In genomic region chr1:232952514-232953175, GRCh38 we compare ENCODE assay signal across 8 cellular contexts. TPM values are rescaled to one million over a fixed set of nuclear protein-coding genes. Genes with fewer than 3 reads are reported as not detected.
DNase-seq lines count a peak whose midpoint lies in the region; ATAC-seq and TF ChIP-seq lines count a peak whose summit lies in the region.

No MANE protein-coding gene starts in this region.

- peaks cover 16% of the 10 kb centered on the region for H3K36me3 Mint-ChIP-seq in Caco-2 (ENCODE audit: insufficient read depth, unreplicated experiment)
- peaks cover 15% of the 10 kb centered on the region for H3K36me3 Mint-ChIP-seq in activated CD8-positive, alpha-beta T cell treated with anti-CD3 and anti-CD28 coated beads for 36 hours (ENCODE audit: low read depth)

- H3K4me1 Mint-ChIP-seq in Caco-2 (ENCODE audit: low read depth, unreplicated experiment), result peaks cover 20% of the 10 kb centered on the region
- H3K4me1 Mint-ChIP-seq in activated CD8-positive, alpha-beta T cell treated with anti-CD3 and anti-CD28 coated beads for 36 hours (ENCODE audit: low read depth), result peaks cover 33% of the 10 kb centered on the region

- no peaks in the 10 kb centered on the region; the same call in 1 of the 2 replicates for H3K9me3 ChIP-seq in Caco-2
- no peaks in the 10 kb centered on the region for H3K9me3 ChIP-seq in effector memory CD4-positive, alpha-beta T cell (ENCODE audit: control insufficient read depth, low read length)

- no peak overlapping the region for H3K4me3 ChIP-seq in Caco-2 (ENCODE audit: low read depth, low read length)
- H3K4me3 ChIP-seq in effector memory CD4-positive, alpha-beta T cell (ENCODE audit: insufficient read depth, low read depth, low read length, poor library complexity, severe bottlenecking), result no peak overlapping the region

- no TSS peak for BruUV-seq in Caco-2 (replicated peaks; lab: Mats Ljungman, UMichigan)

- ATAC-seq in GM18907 (IDR thresholded peaks at IDR 0.05; ENCODE audit: unreplicated experiment) (peak; percentile 60), HG03095 (IDR thresholded peaks at IDR 0.05; ENCODE audit: unreplicated experiment) (peak; percentile 52)
- no peak for ATAC-seq in activated CD8-positive, alpha-beta T cell treated with anti-CD3 and anti-CD28 coated beads for 36 hours

- H3K27ac ChIP-seq in effector memory CD4-positive, alpha-beta T cell (ENCODE audit: insufficient read depth, low read length, poor library complexity, severe bottlenecking), result no peak overlapping the region

- H3K36me3 ChIP-seq in Caco-2 (ENCODE audit: control insufficient read depth, insufficient read depth, low read length), result no peaks in the 10 kb centered on the region
- H3K36me3 ChIP-seq in effector memory CD4-positive, alpha-beta T cell (ENCODE audit: control insufficient read depth, insufficient read depth, low read length), result peaks cover 16% of the 10 kb centered on the region

- H3K27ac Mint-ChIP-seq in Caco-2 (ENCODE audit: unreplicated experiment), result no peak overlapping the region
- no peak overlapping the region for H3K27ac Mint-ChIP-seq in activated CD8-positive, alpha-beta T cell treated with anti-CD3 and anti-CD28 coated beads for 36 hours

- H3K4me3 Mint-ChIP-seq in Caco-2 (ENCODE audit: unreplicated experiment), result peak overlapping the region; percentile 95
- H3K4me3 Mint-ChIP-seq in activated CD8-positive, alpha-beta T cell treated with anti-CD3 and anti-CD28 coated beads for 36 hours, result no peak overlapping the region

- TF ChIP-seq CTCF in Caco-2 (IDR thresholded peaks at IDR 0.05; ENCODE audit: insufficient read depth in 1 of 2, low read depth in 1 of 2, low read length in 1 of 2, severe bottlenecking in 1 of 2, unreplicated experiment in 1 of 2), result peak; percentile 77 to 78
- peak; percentile 76 for TF ChIP-seq CTCF in activated CD8-positive, alpha-beta T cell treated with anti-CD3 and anti-CD28 coated beads for 36 hours (IDR thresholded peaks at IDR 0.05)

- POLR2A ChIA-PET in Caco-2 (lab: Charles Lee), result interaction anchor here (0.5 kb wide), 1 partner anchor 139 kb away, joined by 3 read pairs; no protein-coding TSS in a partner anchor
- POLR2A ChIA-PET in activated CD8-positive, alpha-beta T cell treated with anti-CD3 and anti-CD28 coated beads for 36 hours (lab: Charles Lee), result interaction anchor here (0.6 kb wide), 1 partner anchor 171 kb away, joined by 3 read pairs; no protein-coding TSS in a partner anchor

- CTCF ChIA-PET in Caco-2 (lab: Charles Lee), result interaction anchor here (1.4 kb wide), 1 partner anchor 160 kb away, joined by 3 read pairs; no protein-coding TSS in a partner anchor
- CTCF ChIA-PET in activated CD8-positive, alpha-beta T cell treated with anti-CD3 and anti-CD28 coated beads for 36 hours (lab: Charles Lee), result interaction anchor here (0.7 to 3.1 kb wide), 9 partner anchors 9 to 1356 kb away, joined by 3 to 17 read pairs (median 3); no protein-coding TSS in a partner anchor

- no peaks in the 10 kb centered on the region for H3K27me3 Mint-ChIP-seq in Caco-2 (ENCODE audit: insufficient read depth, unreplicated experiment)
- H3K27me3 Mint-ChIP-seq in activated CD8-positive, alpha-beta T cell treated with anti-CD3 and anti-CD28 coated beads for 36 hours, result no peaks in the 10 kb centered on the region

- H3K4me1 ChIP-seq in Caco-2, result peaks cover 8% of the 10 kb centered on the region; the same call in 1 of the 2 replicates
- peaks cover 4% of the 10 kb centered on the region for H3K4me1 ChIP-seq in effector memory CD4-positive, alpha-beta T cell (ENCODE audit: control insufficient read depth, insufficient read depth, low read length, poor library complexity, severe bottlenecking)

- no peaks in the 10 kb centered on the region for H3K27me3 ChIP-seq in Caco-2 (replicated peaks; ENCODE audit: control insufficient read depth, insufficient read depth, low read length)
- H3K27me3 ChIP-seq in effector memory CD4-positive, alpha-beta T cell (replicated peaks; ENCODE audit: control insufficient read depth, insufficient read depth, low read length, poor library complexity, severe bottlenecking), result no peaks in the 10 kb centered on the region

- DNase-seq in Caco-2 (peak; percentile 63 to 73), NCI-H226 (peak; percentile 10), germinal center (ENCODE audit: low spot score) (peak; percentile 64), renal cortical epithelial cell (ENCODE audit: low read depth) (peak; percentile 55)
- peak; percentile 37 for DNase-seq in activated CD8-positive, alpha-beta T cell treated with anti-CD3 and anti-CD28 coated beads for 36 hours
- no peak for DNase-seq in effector memory CD4-positive, alpha-beta T cell

- H3K9me3 Mint-ChIP-seq in Caco-2 (ENCODE audit: unreplicated experiment), result peaks cover 7% of the 10 kb centered on the region
- H3K9me3 Mint-ChIP-seq in activated CD8-positive, alpha-beta T cell treated with anti-CD3 and anti-CD28 coated beads for 36 hours, result no peaks in the 10 kb centered on the region

- intact Hi-C loops in Caco-2 (cut with micrococcal nuclease; ENCODE audit: unreplicated experiment), result loop anchor here (1.0 to 5.0 kb wide), 3 partner anchors 44 to 317 kb away; no protein-coding TSS in a partner anchor
- intact Hi-C loops in activated CD8-positive, alpha-beta T cell treated with anti-CD3 and anti-CD28 coated beads for 36 hours (cut with micrococcal nuclease), result loop anchor here (10.0 kb wide), 1 partner anchor 318 kb away; the partner anchor contains the start of gene SIPA1L2

RNA-seq across cellular contexts. Expression of gene NTPCR, which starts 2.2 kb away (rescaled TPM):
- total RNA-seq in Caco-2 (2022), result 46.5 and 49.1 TPM in 2 replicates
- total RNA-seq in activated CD8-positive, alpha-beta T cell treated with anti-CD3 and anti-CD28 coated beads for 36 hours, result 10 to 100 TPM; 30.4 to 35.0 TPM
- total RNA-seq in renal cortical epithelial cell, result 47.0 and 49.1 TPM in 2 replicates

Comparison
In these comparisons a context has a peak if more than half of its experiments do, and no peak if none do; other contexts are left out.
1. DNase-seq: peak in Caco-2 (2 of 2), NCI-H226 (single experiment), activated CD8-positive, alpha-beta T cell treated with anti-CD3 and anti-CD28 coated beads for 36 hours (single experiment), germinal center (single experiment) and renal cortical epithelial cell (single experiment); none in effector memory CD4-positive, alpha-beta T cell (0 of 3).